24 cellular contexts compared by ENCODE assay signal in the genomic region with DNA sequence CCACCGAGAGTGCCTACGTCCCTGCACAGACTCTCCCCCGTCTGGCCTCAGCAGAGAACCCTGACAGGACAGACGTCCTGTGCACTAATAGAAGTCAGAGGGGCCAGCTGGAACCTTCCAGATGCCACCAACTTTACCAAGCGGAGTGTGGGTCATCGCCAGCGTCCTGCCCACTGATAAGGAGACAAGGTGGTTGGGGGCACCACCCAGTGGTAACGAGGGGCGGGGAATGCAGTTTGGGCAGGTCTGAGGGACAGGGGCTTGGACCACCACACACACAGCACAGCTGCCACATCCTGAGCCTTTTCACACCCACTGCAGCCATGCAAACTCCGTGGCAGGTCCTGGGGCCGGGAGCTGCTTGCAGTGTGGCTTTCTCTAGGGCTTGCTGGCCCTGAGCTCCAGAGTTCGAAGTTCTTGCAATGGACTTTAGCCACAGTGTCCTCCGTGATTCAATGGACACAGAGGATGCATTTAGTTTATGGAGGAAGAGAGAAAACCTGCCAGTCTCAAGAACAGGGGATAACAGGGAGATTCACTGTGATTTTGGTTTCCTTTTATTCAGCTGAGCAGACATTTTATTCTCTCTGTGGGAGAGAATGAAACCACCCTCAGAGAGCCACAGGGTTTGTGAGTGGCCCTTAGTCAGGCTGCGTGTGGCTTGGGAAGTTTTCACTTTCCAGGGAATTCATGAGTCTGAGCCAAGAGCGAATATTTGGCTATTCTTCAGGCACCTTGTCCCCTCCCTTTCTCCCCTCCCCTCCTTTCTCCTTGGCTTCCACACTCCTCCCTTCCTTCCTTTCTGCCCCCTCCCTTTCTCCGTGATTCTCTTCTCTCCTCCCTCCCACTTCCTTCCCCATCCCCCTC. TPM values are rescaled to one million over a fixed set of nuclear protein-coding genes. Genes with fewer than 3 reads are reported as not detected.
DNase-seq lines count a peak whose midpoint lies in the region; ATAC-seq, FAIRE-seq and TF ChIP-seq lines count a peak whose summit lies in the region.
"Had no signal": no experiment of that assay in that cellular context is flagged by ENCODE, and none has a peak within 500 bp of the region (broad histone marks: within the 10 kb centered on the region; RNA-seq: fewer than 3 reads in every experiment).

No MANE protein-coding gene starts in this region.

- H3K27me3 ChIP-seq in small intestine (ENCODE audit: control insufficient read depth in 2 of 2, insufficient read depth in 2 of 2, low read length in 2 of 2) (peaks cover 3 to 23% of the 10 kb centered on the region in 2 donors), testis (no peaks in the 10 kb centered on the region)

- H3K4me1 Mint-ChIP-seq in activated T-cell treated with anti-CD3 and anti-CD28 coated beads, Interleukin-2, amount 50 U/mL, for 4 hours (ENCODE audit: low read depth): peaks cover 2% of the 10 kb centered on the region
- H3K4me1 Mint-ChIP-seq in WTC11: peaks cover 10% of the 10 kb centered on the region
- H3K4me1 Mint-ChIP-seq in T-helper 2 cell treated with Interferon-gamma antibody and Interleukin-4, amounts not matched to agents 5 μg/mL and 100 μg/mL, for 36 hours (ENCODE audit: low read depth): no peaks in the 10 kb centered on the region
- H3K4me1 Mint-ChIP-seq: mesothelial cell of epicardium, neural crest cell had no signal

- intact Hi-C loops in testis (cut with DNase I; ENCODE audit: low total_unique reads): no loop called here

- H3K9me3 Mint-ChIP-seq in activated T-cell treated with anti-CD3 and anti-CD28 coated beads, Interleukin-2, amount 50 U/mL, for 4 hours: no peaks in the 10 kb centered on the region
- H3K9me3 Mint-ChIP-seq in WTC11: no peaks in the 10 kb centered on the region
- H3K9me3 Mint-ChIP-seq in T-helper 2 cell treated with Interferon-gamma antibody and Interleukin-4, amounts not matched to agents 5 μg/mL and 100 μg/mL, for 36 hours: no peaks in the 10 kb centered on the region
- H3K9me3 Mint-ChIP-seq: activated T-helper 2 cell treated with anti-CD3 and anti-CD28 coated beads, Interferon-gamma antibody, Interleukin-2, Interleukin-4, amounts not matched to agents 10 μg/mL and 5 μg/mL and 100 μg/mL, durations not matched to agents 14 hours and 24 hours and 36 hours; mesothelial cell of epicardium; neural crest cell had no signal

- H3K27ac Mint-ChIP-seq in WTC11: no peak overlapping the region
- H3K27ac Mint-ChIP-seq in T-helper 2 cell treated with Interferon-gamma antibody and Interleukin-4, amounts not matched to agents 5 μg/mL and 100 μg/mL, for 36 hours: no peak overlapping the region
- H3K27ac Mint-ChIP-seq: activated T-helper 2 cell treated with anti-CD3 and anti-CD28 coated beads, Interferon-gamma antibody, Interleukin-2, Interleukin-4, amounts not matched to agents 10 μg/mL and 5 μg/mL and 100 μg/mL, durations not matched to agents 14 hours and 24 hours and 36 hours; mesothelial cell of epicardium had no signal

- DNase-seq in activated T-cell treated with anti-CD3 and anti-CD28 coated beads, Interleukin-2, amount 50 U/mL, for 4 hours: no peak
- no peak for DNase-seq in activated T-cell treated with anti-CD3 and anti-CD28 coated beads, Interleukin-2, amount 50 U/mL, for 48 hours
- DNase-seq in WTC11 (ENCODE audit: low spot score): peak; percentile 12
- peak; percentile 9 for DNase-seq in kidney tubule cell (ENCODE audit: low spot score)
- peak; percentile 27 for DNase-seq in small intestine
- no peak for DNase-seq in NCI-H1694 treated with DMSO at 0.1 percent for 48 hours (lab: John Stamatoyannopoulos, UW)
- DNase-seq in T-helper 2 cell treated with Interferon-gamma antibody and Interleukin-4, amounts not matched to agents 5 μg/mL and 100 μg/mL, for 36 hours (ENCODE audit: low spot score): no peak
- no peak for DNase-seq in testis
- DNase-seq: activated CD4-positive, alpha-beta T cell treated with anti-CD3 and anti-CD28 coated beads for 48 hours; C1 segment of cervical spinal cord; dermis blood vessel endothelial cell; NCI-H1436; NCI-H526; upper lobe of right lung had no signal

- H3K9me3 ChIP-seq in small intestine (ENCODE audit: control insufficient read depth, low read depth) (no peaks in the 10 kb centered on the region), testis (no peaks in the 10 kb centered on the region)
- H3K9me3 ChIP-seq: upper lobe of right lung had no signal

- H3K4me3 Mint-ChIP-seq in activated T-cell treated with anti-CD3 and anti-CD28 coated beads, Interleukin-2, amount 50 U/mL, for 4 hours: peak overlapping the region; percentile 1
- H3K4me3 Mint-ChIP-seq in WTC11: no peak overlapping the region
- H3K4me3 Mint-ChIP-seq in T-helper 2 cell treated with Interferon-gamma antibody and Interleukin-4, amounts not matched to agents 5 μg/mL and 100 μg/mL, for 36 hours: no peak overlapping the region
- H3K4me3 Mint-ChIP-seq: mesothelial cell of epicardium, neural crest cell had no signal

- TF ChIP-seq CTCF in WTC11 (IDR thresholded peaks at IDR 0.05) (no peak), testis (IDR thresholded peaks at IDR 0.05) (no peak)

- H3K27ac ChIP-seq in small intestine (ENCODE audit: low read depth in 1 of 2, low read length in 1 of 2) (no peak overlapping the region), testis (no peak overlapping the region)
- H3K27ac ChIP-seq: upper lobe of right lung had no signal

- 41 to 49% (median 46%) methylated on average over 16 of the region's 16 CpGs for WGBS in small intestine, 3 donors
- WGBS in testis, 2 donors: 55 to 61% methylated on average over 13 to 16 of the region's 16 CpGs

- no peak for FAIRE-seq in small intestine (lab: Jason Lieb, UNC)
- FAIRE-seq: bronchial epithelial cell, frontal cortex, GM18507, kidney had no signal

- POLR2A ChIA-PET in WTC11 (lab: Charles Lee): interaction anchor here (0.6 kb wide), 1 partner anchor 1768 kb away, joined by 6 read pairs; no protein-coding TSS in a partner anchor

- no peaks in the 10 kb centered on the region for H3K36me3 Mint-ChIP-seq in activated T-cell treated with anti-CD3 and anti-CD28 coated beads, Interleukin-2, amount 50 U/mL, for 4 hours (ENCODE audit: insufficient read depth)
- H3K36me3 Mint-ChIP-seq in WTC11: no peaks in the 10 kb centered on the region
- H3K36me3 Mint-ChIP-seq in T-helper 2 cell treated with Interferon-gamma antibody and Interleukin-4, amounts not matched to agents 5 μg/mL and 100 μg/mL, for 36 hours (ENCODE audit: low read depth): no peaks in the 10 kb centered on the region
- H3K36me3 Mint-ChIP-seq: mesothelial cell of epicardium had no signal

- ATAC-seq in activated T-cell treated with anti-CD3 and anti-CD28 coated beads, Interleukin-2, amount 50 U/mL, for 4 hours: no peak
- no peak for ATAC-seq in WTC11
- ATAC-seq: upper lobe of right lung had no signal

- H3K4me1 ChIP-seq in small intestine (ENCODE audit: control insufficient read depth in 2 of 2, insufficient read depth in 1 of 2, low read depth in 1 of 2, low read length in 1 of 2): no peaks in the 10 kb centered on the region
- H3K4me1 ChIP-seq in testis: no peaks in the 10 kb centered on the region

- H3K4me3 ChIP-seq in small intestine (ENCODE audit: low read depth in 1 of 2, low read length in 2 of 2): no peak overlapping the region
- H3K4me3 ChIP-seq in testis: no peak overlapping the region
- H3K4me3 ChIP-seq: upper lobe of right lung had no signal

- CTCF ChIA-PET in WTC11 (lab: Charles Lee): interaction anchor here (1.0 to 1.7 kb wide), 3 partner anchors 10 to 136 kb away, joined by 3 to 4 read pairs (median 4); no protein-coding TSS in a partner anchor

- H3K27me3 Mint-ChIP-seq in activated T-cell treated with anti-CD3 and anti-CD28 coated beads, Interleukin-2, amount 50 U/mL, for 4 hours (ENCODE audit: low read depth): peaks cover 17% of the 10 kb centered on the region
- H3K27me3 Mint-ChIP-seq in WTC11 (ENCODE audit: low read depth): peaks cover 45% of the 10 kb centered on the region
- peaks cover 3% of the 10 kb centered on the region for H3K27me3 Mint-ChIP-seq in T-helper 2 cell treated with Interferon-gamma antibody and Interleukin-4, amounts not matched to agents 5 μg/mL and 100 μg/mL, for 36 hours (ENCODE audit: low read depth)

- H3K36me3 ChIP-seq in small intestine (ENCODE audit: control insufficient read depth in 2 of 2, insufficient read depth in 2 of 2, low read length in 2 of 2): no peaks in the 10 kb centered on the region
- H3K36me3 ChIP-seq in testis (ENCODE audit: low read depth, missing control alignments): no peaks in the 10 kb centered on the region
- H3K36me3 ChIP-seq: upper lobe of right lung had no signal

- no peak for TF ChIP-seq POLR2A in testis (IDR thresholded peaks at IDR 0.05)

TF ChIP-seq in WTC11, 78 proteins besides CTCF, POLR2A, EP300 and RAD21 (continues in another document):
- TF ChIP-seq ATF1 (CRISPR knock-in tag; IDR thresholded peaks at IDR 0.05) (no peak), SP1 (CRISPR knock-in tag; conservative IDR thresholded peaks at IDR 0.05) (no peak), NFATC4 (CRISPR knock-in tag; IDR thresholded peaks at IDR 0.05) (no peak), TP53 (CRISPR knock-in tag; IDR thresholded peaks at IDR 0.05) (no peak)
- TF ChIP-seq, protein P1, sequence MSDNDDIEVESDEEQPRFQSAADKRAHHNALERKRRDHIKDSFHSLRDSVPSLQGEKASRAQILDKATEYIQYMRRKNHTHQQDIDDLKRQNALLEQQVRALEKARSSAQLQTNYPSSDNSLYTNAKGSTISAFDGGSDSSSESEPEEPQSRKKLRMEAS (CRISPR knock-in tag; IDR thresholded peaks at IDR 0.05): no peak
- TF ChIP-seq, protein P2, sequence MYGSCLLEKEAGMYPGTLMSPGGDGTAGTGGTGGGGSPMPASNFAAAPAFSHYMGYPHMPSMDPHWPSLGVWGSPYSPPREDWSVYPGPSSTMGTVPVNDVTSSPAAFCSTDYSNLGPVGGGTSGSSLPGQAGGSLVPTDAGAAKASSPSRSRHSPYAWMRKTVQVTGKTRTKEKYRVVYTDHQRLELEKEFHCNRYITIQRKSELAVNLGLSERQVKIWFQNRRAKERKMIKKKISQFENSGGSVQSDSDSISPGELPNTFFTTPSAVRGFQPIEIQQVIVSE (CRISPR knock-in tag; IDR thresholded peaks at IDR 0.05; ENCODE audit: borderline replicate concordance): no peak

RNA-seq across cellular contexts. Expression of a gene that starts 13.1 kb away (rescaled TPM):
- total RNA-seq in activated T-cell treated with anti-CD3 and anti-CD28 coated beads, Interleukin-2, amount 50 U/mL, for 4 hours: not detected
- total RNA-seq in WTC11 (2021) (not detected in 3 replicates), testis (under 1 TPM in 1 of 2 donors, not detected in 1; 0.50 TPM)
- polyA plus RNA-seq in small intestine (not detected), testis (ENCODE audit: insufficient read depth, low read depth, low replicate concordance) (not detected)
- total RNA-seq: A172; activated T-helper 2 cell treated with anti-CD3 and anti-CD28 coated beads, Interferon-gamma antibody, Interleukin-2, Interleukin-4, amounts not matched to agents 10 μg/mL and 5 μg/mL and 100 μg/mL, durations not matched to agents 14 hours and 24 hours and 36 hours; bronchial epithelial cell; dermis blood vessel endothelial cell; frontal cortex; G401; kidney; mesothelial cell of epicardium; neural crest cell; pulmonary artery endothelial cell; upper lobe of right lung had no signal

RNA-seq across cellular contexts. Expression of a gene that starts 26.7 kb away (rescaled TPM):
- total RNA-seq in activated T-cell treated with anti-CD3 and anti-CD28 coated beads, Interleukin-2, amount 50 U/mL, for 4 hours: not detected
- total RNA-seq in WTC11 (2021): not detected in 3 replicates
- under 1 TPM in 1 of 3 donors, not detected in 2; 0.22 TPM for polyA plus RNA-seq in small intestine
- 1 to 10 TPM in 1 of 2 donors, under 1 TPM in 1; 0.93 to 1.0 TPM for total RNA-seq in testis
- polyA plus RNA-seq in testis (ENCODE audit: insufficient read depth, low read depth, low replicate concordance): 0.30 TPM
- total RNA-seq: A172; activated T-helper 2 cell treated with anti-CD3 and anti-CD28 coated beads, Interferon-gamma antibody, Interleukin-2, Interleukin-4, amounts not matched to agents 10 μg/mL and 5 μg/mL and 100 μg/mL, durations not matched to agents 14 hours and 24 hours and 36 hours; bronchial epithelial cell; dermis blood vessel endothelial cell; frontal cortex; G401; mesothelial cell of epicardium; neural crest cell; pulmonary artery endothelial cell; upper lobe of right lung had no signal

RNA-seq across cellular contexts. Expression of a gene that starts 40.4 kb away (rescaled TPM):
- 1 to 10 TPM; 2.7 to 5.0 (median 4.0) TPM for total RNA-seq in activated T-cell treated with anti-CD3 and anti-CD28 coated beads, Interleukin-2, amount 50 U/mL, for 4 hours
- 13.1 to 17.7 TPM (median 14.8 TPM) in 3 replicates for total RNA-seq in WTC11 (2021)
- 10 to 100 TPM in 1 of 3 donors, 1 to 10 TPM in 2; 1.6 to 12.9 (median 3.0) TPM for polyA plus RNA-seq in small intestine
- 10 to 100 TPM; 13.2 to 18.1 TPM for total RNA-seq in testis
- polyA plus RNA-seq in testis (ENCODE audit: insufficient read depth, low read depth, low replicate concordance): 8.9 TPM

Comparison
In these comparisons a context has a peak if more than half of its experiments do, and no peak if none do; other contexts are left out.
1. DNase-seq: peak in WTC11 (single experiment), kidney tubule cell (single experiment) and small intestine (single experiment); none in activated T-cell treated with anti-CD3 and anti-CD28 coated beads, Interleukin-2, amount 50 U/mL, for 4 hours (single experiment), activated T-cell treated with anti-CD3 and anti-CD28 coated beads, Interleukin-2, amount 50 U/mL, for 48 hours (0 of 2), NCI-H1694 treated with DMSO at 0.1 percent for 48 hours (single experiment), T-helper 2 cell treated with Interferon-gamma antibody and Interleukin-4, amounts not matched to agents 5 μg/mL and 100 μg/mL, for 36 hours (single experiment) and testis (single experiment).